8 cellular contexts compared by ENCODE assay signal in the genomic region with DNA sequence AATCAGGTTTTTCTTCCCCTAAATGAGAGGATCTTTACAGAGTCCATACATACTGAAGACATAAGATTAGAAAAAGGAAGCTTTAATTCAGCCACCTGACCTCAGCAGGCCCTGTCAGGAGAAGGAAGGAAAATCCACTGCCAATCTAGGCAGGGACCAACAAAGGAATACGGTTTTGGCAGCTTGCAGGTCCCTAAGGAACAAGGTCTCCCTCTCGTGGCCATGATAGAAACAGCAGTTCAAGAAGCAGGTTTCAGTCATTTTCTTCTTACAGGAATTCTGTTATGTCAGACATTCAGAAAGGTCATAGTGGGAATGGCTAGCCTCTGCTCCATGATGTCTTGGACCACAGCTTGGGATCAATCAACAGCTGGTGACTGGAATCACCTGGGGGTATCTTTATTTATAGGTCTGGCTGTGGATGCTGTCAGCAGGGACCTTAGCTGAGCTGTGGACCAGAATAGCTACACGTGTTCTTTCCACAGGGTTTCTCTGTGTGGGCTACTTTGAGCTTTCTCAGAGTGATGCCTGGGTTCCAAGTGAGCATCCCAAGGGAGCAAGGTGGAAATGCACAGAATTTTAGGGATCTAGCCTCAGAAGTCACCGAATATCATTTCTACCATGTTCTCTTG. TPM values are rescaled to one million over a fixed set of nuclear protein-coding genes. Genes with fewer than 3 reads are reported as not detected.
A peak's percentile ranks its signal among the peaks of the same experiment; 100 is the strongest.
DNase-seq lines count a peak whose midpoint lies in the region; ATAC-seq, FAIRE-seq and TF ChIP-seq lines count a peak whose summit lies in the region.

No MANE protein-coding gene starts in this region.

- no peaks in the 10 kb centered on the region for H3K27me3 ChIP-seq in naive thymus-derived CD4-positive, alpha-beta T cell (ENCODE audit: control insufficient read depth in 2 of 2, insufficient read depth in 2 of 2, low read length in 2 of 2)

- H3K36me3 ChIP-seq in naive thymus-derived CD4-positive, alpha-beta T cell (ENCODE audit: control insufficient read depth in 2 of 3, insufficient read depth in 3 of 3, low read length in 3 of 3), result no peaks in the 10 kb centered on the region

- DNase-seq in NK-92 treated with Interleukin-12 subunit alpha and Interleukin-12 subunit beta, amount 100 ng/mL, for 24 hours (lab: John Stamatoyannopoulos, UW), result peak; percentile 3
- DNase-seq in NK-92 (lab: John Stamatoyannopoulos, UW; ENCODE audit: unreplicated experiment) (no peak), H54 (ENCODE audit: insufficient read length, low spot score) (peak; percentile 30), NCI-H1694 (lab: John Stamatoyannopoulos, UW) (peak; percentile 32), T-helper 22 cell (ENCODE audit: low read depth) (peak; percentile 8), epithelial cell of prostate (ENCODE audit: low read depth, low spot score) (peak; percentile 29)
- peak in 7 of 9 donors; percentile 23 to 38 (median 31) for DNase-seq in naive thymus-derived CD4-positive, alpha-beta T cell

- no peak overlapping the region for H3K27ac ChIP-seq in epithelial cell of prostate
- H3K27ac ChIP-seq in naive thymus-derived CD4-positive, alpha-beta T cell (ENCODE audit: low read depth, low read length), result no peak overlapping the region

- peak; percentile 65 for FAIRE-seq in H54 (lab: Jason Lieb, UNC)

- peaks cover 5 to 24% (median 10%) of the 10 kb centered on the region in 11 donors for H3K9me3 Mint-ChIP-seq in naive thymus-derived CD4-positive, alpha-beta T cell

- H3K27ac Mint-ChIP-seq in naive thymus-derived CD4-positive, alpha-beta T cell, result peak overlapping the region in 1 of 9 donors; percentile 72

- peaks cover 0 to 15% (median 0%) of the 10 kb centered on the region in 3 experiments for H3K9me3 ChIP-seq in naive thymus-derived CD4-positive, alpha-beta T cell (ENCODE audit: control insufficient read depth in 2 of 3, low read length in 3 of 3)

- no peak overlapping the region for H3K4me3 Mint-ChIP-seq in naive thymus-derived CD4-positive, alpha-beta T cell

- peaks cover 5 to 14% (median 11%) of the 10 kb centered on the region in 5 donors for H3K36me3 Mint-ChIP-seq in naive thymus-derived CD4-positive, alpha-beta T cell

- no peaks in the 10 kb centered on the region for H3K4me1 ChIP-seq in naive thymus-derived CD4-positive, alpha-beta T cell (ENCODE audit: control insufficient read depth in 2 of 2, insufficient read depth in 2 of 2, low read length in 2 of 2)

- POLR2A ChIA-PET in naive thymus-derived CD4-positive, alpha-beta T cell (lab: Charles Lee), result interaction anchor here (1.3 kb wide), 1 partner anchor 10 kb away, joined by 6 read pairs; the partner anchor contains the start of gene CMSS1

- no peak overlapping the region for H3K4me3 ChIP-seq in naive thymus-derived CD4-positive, alpha-beta T cell (ENCODE audit: low read length)

- H3K27me3 Mint-ChIP-seq in naive thymus-derived CD4-positive, alpha-beta T cell, result peaks cover 0 to 5% (median 0%) of the 10 kb centered on the region in 5 donors

- peaks cover 0 to 4% (median 0%) of the 10 kb centered on the region in 7 donors for H3K4me1 Mint-ChIP-seq in naive thymus-derived CD4-positive, alpha-beta T cell

- ATAC-seq in naive thymus-derived CD4-positive, alpha-beta T cell, result peak; percentile 67
- ATAC-seq in GM21423 (IDR thresholded peaks at IDR 0.05; ENCODE audit: unreplicated experiment), result no peak

- no peak for TF ChIP-seq POLR2A in H54 (IDR thresholded peaks at IDR 0.05; ENCODE audit: low read depth, low read length)

- intact Hi-C loops in naive thymus-derived CD4-positive, alpha-beta T cell (cut with micrococcal nuclease), result loop anchor here in 1 of 2 donors (1.0 kb wide), 1 partner anchor 991 kb away; no protein-coding TSS in a partner anchor

- CTCF ChIA-PET in naive thymus-derived CD4-positive, alpha-beta T cell (lab: Charles Lee), result interaction anchor here (0.6 to 1.4 kb wide), 7 partner anchors 12 to 1068 kb away, joined by 3 to 7 read pairs (median 4); no protein-coding TSS in a partner anchor

RNA-seq across cellular contexts. Expression of gene CMSS1, which starts 9.4 kb away (rescaled TPM):
- total RNA-seq in naive thymus-derived CD4-positive, alpha-beta T cell, result 10 to 100 TPM; 14.9 to 47.7 (median 18.2) TPM
- 10 to 100 TPM; 22.4 to 25.6 TPM for polyA plus RNA-seq in naive thymus-derived CD4-positive, alpha-beta T cell
